23 cellular contexts compared by ENCODE assay signal in the genomic region with DNA sequence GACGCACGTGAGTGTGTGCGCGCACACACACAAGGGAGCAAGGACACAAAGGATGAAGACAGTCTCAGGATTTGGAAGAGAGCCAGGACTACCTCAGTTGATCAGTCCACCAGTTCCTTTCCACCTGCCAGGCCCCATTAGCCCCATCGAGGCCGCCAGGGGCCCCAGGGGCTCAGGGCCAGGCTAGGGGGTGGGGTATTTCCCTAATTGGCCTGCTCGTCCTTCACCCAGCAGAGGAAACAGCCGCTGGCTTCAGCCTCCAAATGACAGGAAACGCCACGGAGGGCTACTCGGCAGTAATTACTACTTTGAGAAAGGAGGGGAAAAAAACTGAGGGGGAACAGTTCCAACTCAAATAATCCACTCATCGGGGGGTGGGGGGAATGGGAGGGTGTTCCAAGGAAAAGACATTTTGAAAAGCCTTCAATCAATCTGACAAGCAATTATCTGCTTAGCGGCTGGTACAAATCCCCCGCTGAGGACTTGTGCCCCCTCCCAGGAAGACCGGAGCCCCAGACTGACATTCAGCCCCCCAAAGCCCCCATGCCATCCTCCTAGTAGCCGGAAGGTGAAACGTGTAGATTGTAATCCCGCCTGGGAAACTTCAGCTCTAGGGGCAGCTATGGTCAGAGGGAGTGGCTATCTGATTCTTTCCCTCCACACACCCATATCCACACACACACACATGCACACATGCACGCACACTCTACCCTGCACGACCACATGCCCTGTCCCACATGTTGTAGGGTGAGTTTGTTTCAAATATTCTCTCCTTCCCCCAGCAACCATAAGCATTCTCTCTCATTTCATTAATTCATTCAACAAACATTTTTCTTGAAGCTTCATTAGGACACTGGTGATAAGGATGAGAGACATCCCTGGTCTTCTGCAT. TPM values are rescaled to one million over a fixed set of nuclear protein-coding genes. Genes with fewer than 3 reads are reported as not detected.
DNase-seq lines count a peak whose midpoint lies in the region; ATAC-seq, FAIRE-seq and TF ChIP-seq lines count a peak whose summit lies in the region.
"Had no signal": no experiment of that assay in that cellular context is flagged by ENCODE, and none has a peak within 500 bp of the region (broad histone marks: within the 10 kb centered on the region; RNA-seq: fewer than 3 reads in every experiment).

No MANE protein-coding gene starts in this region.

- POLR2A ChIA-PET in endothelial cell of umbilical vein (lab: Charles Lee) = interaction anchor here (1.4 kb wide), 1 partner anchor 42 kb away, joined by 5 read pairs; the partner anchor contains the start of gene MAFB

- BruUV-seq in endothelial cell of umbilical vein (replicated peaks; lab: Mats Ljungman, UMichigan) = no TSS peak

- no peak for TF ChIP-seq POLR2A in endothelial cell of umbilical vein (IDR thresholded peaks at IDR 0.05; ENCODE audit: low read depth, low read length)
- no peak for TF ChIP-seq POLR2A in thyroid gland (IDR thresholded peaks at IDR 0.05)

- ATAC-seq in GM18517 (IDR thresholded peaks at IDR 0.05; ENCODE audit: unreplicated experiment) = no peak
- ATAC-seq: activated naive CD4-positive, alpha-beta T cell treated with anti-CD3 and anti-CD28 coated beads, Interleukin-2, amount 50 U/mL, for 72 hours; activated T-cell treated with anti-CD3 and anti-CD28 coated beads, Interleukin-2, amount 50 U/mL, for 72 hours; esophagus mucosa; mucosa of descending colon had no signal

- no peak overlapping the region for H3K4me3 ChIP-seq in BLaER1
- peak overlapping the region; percentile 50 for H3K4me3 ChIP-seq in Loucy (ENCODE audit: low read length, poor library complexity, severe bottlenecking)
- no peak overlapping the region for H3K4me3 ChIP-seq in endothelial cell of umbilical vein (replicated peaks in 1 of 3; ENCODE audit: insufficient read depth in 1 of 3, low read depth in 1 of 3, low read length in 3 of 3)
- no peak overlapping the region for H3K4me3 ChIP-seq in thyroid gland (replicated peaks in 1 of 3)
- H3K4me3 ChIP-seq: ascending aorta, mucosa of descending colon, prostate gland, SJCRH30 had no signal

- no peaks in the 10 kb centered on the region for H4K20me1 ChIP-seq in BLaER1
- H4K20me1 ChIP-seq in Loucy (ENCODE audit: insufficient read depth, low read length, poor library complexity, severe bottlenecking) = no peaks in the 10 kb centered on the region
- no peaks in the 10 kb centered on the region for H4K20me1 ChIP-seq in endothelial cell of umbilical vein (replicated peaks; ENCODE audit: control insufficient read depth, extremely low read depth, insufficient read depth, low read length)

- no peaks in the 10 kb centered on the region for H3K9me1 ChIP-seq in endothelial cell of umbilical vein (replicated peaks; ENCODE audit: control insufficient read depth, extremely low read depth, insufficient read depth, low read length)

- CTCF ChIA-PET in endothelial cell of umbilical vein (lab: Charles Lee) = no interaction called here

- H3K27ac ChIP-seq in BLaER1 (no peak overlapping the region), endothelial cell of umbilical vein (ENCODE audit: insufficient read depth, low read depth, low read length) (no peak overlapping the region), thyroid gland (no peak overlapping the region)
- H3K27ac ChIP-seq: ascending aorta, prostate gland, SJCRH30 had no signal

- H3K9ac ChIP-seq in BLaER1 (no peak overlapping the region), Loucy (ENCODE audit: low read depth, low read length, poor library complexity, severe bottlenecking) (peak overlapping the region; percentile 41), endothelial cell of umbilical vein (replicated peaks; ENCODE audit: extremely low read depth, insufficient read depth, low read length) (no peak overlapping the region)

- TF ChIP-seq CTCF in Loucy (conservative IDR thresholded peaks at IDR 0.05; ENCODE audit: low read length) (no peak), endothelial cell of umbilical vein (IDR thresholded peaks at IDR 0.05; ENCODE audit: extremely low read depth in 1 of 2, insufficient read depth in 1 of 2, low read depth in 1 of 2, low read length in 2 of 2) (no peak), thyroid gland (IDR thresholded peaks at IDR 0.05) (no peak)

- no peaks in the 10 kb centered on the region for H3K9me3 ChIP-seq in BLaER1
- H3K9me3 ChIP-seq in Loucy (ENCODE audit: insufficient read depth, low read depth, low read length) = no peaks in the 10 kb centered on the region
- H3K9me3 ChIP-seq in endothelial cell of umbilical vein (replicated peaks; ENCODE audit: control insufficient read depth, insufficient read depth, low read length) = no peaks in the 10 kb centered on the region
- no peaks in the 10 kb centered on the region for H3K9me3 ChIP-seq in thyroid gland
- H3K9me3 ChIP-seq: ascending aorta, mucosa of descending colon, prostate gland, SJCRH30 had no signal

- no peaks in the 10 kb centered on the region for H3K9me2 ChIP-seq in Loucy (replicated peaks; ENCODE audit: low read depth, low read length)

- intact Hi-C loops in endothelial cell of umbilical vein (cut with micrococcal nuclease) (loop anchor here (1.0 kb wide), 1 partner anchor 43 kb away; the partner anchor contains the start of gene MAFB), thyroid gland (cut with DNase I) (no loop called here)

- no peaks in the 10 kb centered on the region for H3F3A ChIP-seq in Loucy (ENCODE audit: low read depth)

- H3K27me3 ChIP-seq in BLaER1 (no peaks in the 10 kb centered on the region), Loucy (ENCODE audit: insufficient read depth, low read length, poor library complexity, severe bottlenecking) (no peaks in the 10 kb centered on the region), endothelial cell of umbilical vein (ENCODE audit: control insufficient read depth in 2 of 2, insufficient read depth in 2 of 2, low read length in 2 of 2) (no peaks in the 10 kb centered on the region), thyroid gland (no peaks in the 10 kb centered on the region)
- H3K27me3 ChIP-seq: ascending aorta had no signal

- H3K4me2 ChIP-seq in BLaER1 (peak overlapping the region; percentile 57), Loucy (ENCODE audit: low read depth, low read length, poor library complexity, severe bottlenecking) (peak overlapping the region; percentile 71), endothelial cell of umbilical vein (ENCODE audit: insufficient read depth, low read length) (no peak overlapping the region)

- WGBS in thyroid gland, 2 donors = 45 to 54% methylated on average over 20 of the region's 20 CpGs

- H3K4me1 ChIP-seq in BLaER1 (peaks cover 8% of the 10 kb centered on the region), Loucy (ENCODE audit: insufficient read depth, low read length, poor library complexity, severe bottlenecking) (peaks cover 19% of the 10 kb centered on the region), endothelial cell of umbilical vein (ENCODE audit: control insufficient read depth, extremely low read depth, insufficient read depth, low read length) (peaks cover 29% of the 10 kb centered on the region), thyroid gland (peaks cover 0 to 9% of the 10 kb centered on the region in 2 donors)
- H3K4me1 ChIP-seq: prostate gland, SJCRH30 had no signal

- peak; percentile 73 for DNase-seq in NCI-H69 (lab: John Stamatoyannopoulos, UW)
- DNase-seq in endothelial cell of umbilical vein (ENCODE audit: low read depth, low spot score) = peak; percentile 64
- DNase-seq in thyroid gland = no peak
- DNase-seq in HPDE6-E6E7 (ENCODE audit: extremely low spot score) = no peak
- no peak for DNase-seq in SK-N-DZ (ENCODE audit: low spot score)
- DNase-seq: activated CD4-positive, alpha-beta T cell treated with anti-CD3 and anti-CD28 coated beads for 48 hours; activated T-cell treated with anti-CD3 and anti-CD28 coated beads, Interleukin-2, amount 50 U/mL, for 72 hours; central memory CD4-positive, alpha-beta T cell; effector CD4-positive, alpha-beta T cell; foreskin melanocyte; hippocampal formation; mucosa of descending colon; NCI-H1436 treated with DMSO at 0.1 percent for 48 hours; SJCRH30 had no signal

- H2AFZ ChIP-seq in Loucy (ENCODE audit: low read length) (peak overlapping the region; percentile 21; the same call in 1 of the 2 replicates), endothelial cell of umbilical vein (ENCODE audit: low read depth, low read length) (no peak overlapping the region)

- peak; percentile 82 for FAIRE-seq in endothelial cell of umbilical vein (lab: Jason Lieb, UNC)
- FAIRE-seq: G401.6, RCC 7860 had no signal

- H3K79me2 ChIP-seq in Loucy (ENCODE audit: insufficient read depth, low read length) = no peaks in the 10 kb centered on the region
- no peaks in the 10 kb centered on the region for H3K79me2 ChIP-seq in endothelial cell of umbilical vein (ENCODE audit: control insufficient read depth, insufficient read depth, low read length)

- dilution Hi-C loops in endothelial cell of umbilical vein (cut with MboI; ENCODE audit: extremely low pct_ligation_motif_present, low sequenced_read_pairs) = no loop called here

- H3K36me3 ChIP-seq in BLaER1 (no peaks in the 10 kb centered on the region), Loucy (ENCODE audit: insufficient read depth, low read length) (no peaks in the 10 kb centered on the region), endothelial cell of umbilical vein (ENCODE audit: control insufficient read depth in 2 of 2, extremely low read depth in 1 of 2, insufficient read depth in 2 of 2, low read length in 2 of 2) (no peaks in the 10 kb centered on the region), thyroid gland (no peaks in the 10 kb centered on the region)
- H3K36me3 ChIP-seq: ascending aorta, prostate gland, SJCRH30 had no signal

TF ChIP-seq in endothelial cell of umbilical vein, 7 proteins besides CTCF, POLR2A, EP300 and RAD21 (continues in another document):
- TF ChIP-seq POLR2AphosphoS5 (IDR thresholded peaks at IDR 0.05; ENCODE audit: insufficient read depth, low read depth, low read length) = no peak
- no peak for TF ChIP-seq MAX (IDR thresholded peaks at IDR 0.05; ENCODE audit: insufficient read depth, insufficient read length)
- no peak for TF ChIP-seq GATA2 (IDR thresholded peaks at IDR 0.05; ENCODE audit: insufficient read depth, insufficient read length, low read depth, low read length)

RNA-seq across cellular contexts. Expression of gene MAFB, which starts 42.5 kb away (rescaled TPM):
- total RNA-seq in endothelial cell of umbilical vein (1.3 and 1.8 TPM in 2 replicates), thyroid gland (10 to 100 TPM; 34.4 to 46.1 (median 43.5) TPM)
- polyA plus RNA-seq in endothelial cell of umbilical vein = 3.4 and 4.0 TPM in 2 replicates
- 2.0 and 3.2 TPM in 2 replicates for polyA plus RNA-seq in endothelial cell of umbilical vein (2011; cell fraction: cytosol; rRNA removed)
- polyA plus RNA-seq in endothelial cell of umbilical vein (2011; cell fraction: nucleus; rRNA removed) = 2.9 and 3.5 TPM in 2 replicates
- polyA plus RNA-seq in endothelial cell of umbilical vein (2012) = 3.0 and 8.9 TPM in 2 replicates
- polyA minus RNA-seq in endothelial cell of umbilical vein = 1.4 and 2.5 TPM in 2 replicates
- polyA minus RNA-seq in endothelial cell of umbilical vein (2011; cell fraction: cytosol; rRNA and poly(A)+ RNA removed) = 3.1 TPM
- polyA minus RNA-seq in endothelial cell of umbilical vein (2011; cell fraction: nucleus; rRNA and poly(A)+ RNA removed) = 1.8 and 3.7 TPM in 2 replicates
- 3.6 and 3.8 TPM in 2 replicates for polyA plus RNA-seq in SK-N-DZ (2014; cell fraction: cytosol; rRNA removed)
- polyA plus RNA-seq in SK-N-DZ (2014; cell fraction: nucleus; rRNA removed) = 2.0 and 4.6 TPM in 2 replicates
- total RNA-seq: SJCRH30 had no signal

Comparison
In these comparisons a context has a peak if more than half of its experiments do, and no peak if none do; other contexts are left out.
1. DNase-seq: peak in NCI-H69 (single experiment) and endothelial cell of umbilical vein (single experiment); none in thyroid gland (0 of 2), HPDE6-E6E7 (single experiment) and SK-N-DZ (single experiment).
2. RNA of gene MAFB, which starts 42.5 kb away (total RNA-seq): 34.4 to 46.1 TPM in thyroid gland; 1.3 to 1.8 TPM in endothelial cell of umbilical vein; every median in the first group is over 10 times any median in the second.